ENCODE assay signal across 13 cellular contexts in genomic region chr3:97958796-97959195, GRCh38.
"Had no signal": no experiment of that assay in that cellular context is flagged by ENCODE, and none has a peak within 500 bp of the region (broad histone marks: within the 10 kb centered on the region; RNA-seq: fewer than 3 reads in every experiment).

No MANE protein-coding gene starts in this region.

- H3K9me3 ChIP-seq: heart left ventricle, right atrium auricular region, testis had no signal

- H3K4me1 ChIP-seq: right atrium auricular region, testis had no signal

- H3K4me3 Mint-ChIP-seq: activated B cell treated with CpG ODN at 0.5 μM for 24 hours; activated naive CD8-positive, alpha-beta T cell treated with anti-CD3 and anti-CD28 coated beads for 36 hours; activated T-helper 1 cell treated with anti-CD3 and anti-CD28 coated beads, Interleukin-12 subunit alpha, Interleukin-12 subunit beta, Interleukin-2, Interleukin-4 antibody, amounts not matched to agents 30 ng/mL and 10 ng/mL and 1 ng/mL, durations not matched to agents 14 hours and 24 hours and 36 hours; natural killer cell treated with Interleukin-12 subunit alpha and Interleukin-12 subunit beta and Interleukin-15 and Interleukin-18, amount 100 ng/mL, for 72 hours; stimulated activated naive CD8-positive, alpha-beta T cell treated with anti-CD3 and anti-CD28 coated beads, Interleukin-15, Interleukin-2, amounts not matched to agents 100 ng/mL and 50 ng/mL, for 24 hours; T-helper 17 cell had no signal

- H3K4me3 ChIP-seq: heart left ventricle, right atrium auricular region, testis had no signal

- H3K27me3 ChIP-seq: heart left ventricle, right atrium auricular region, testis had no signal

- DNase-seq: activated B cell treated with CpG ODN at 0.5 μM for 24 hours; activated CD4-positive, alpha-beta T cell treated with anti-CD3 and anti-CD28 coated beads for 48 hours; activated naive CD8-positive, alpha-beta T cell treated with anti-CD3 and anti-CD28 coated beads for 36 hours; foreskin melanocyte; heart left ventricle; posterior cingulate gyrus; T-helper 17 cell; testis had no signal

- H3K9me3 Mint-ChIP-seq: activated B cell treated with CpG ODN at 0.5 μM for 24 hours; activated naive CD8-positive, alpha-beta T cell treated with anti-CD3 and anti-CD28 coated beads for 36 hours; activated T-helper 1 cell treated with anti-CD3 and anti-CD28 coated beads, Interleukin-12 subunit alpha, Interleukin-12 subunit beta, Interleukin-2, Interleukin-4 antibody, amounts not matched to agents 30 ng/mL and 10 ng/mL and 1 ng/mL, durations not matched to agents 14 hours and 24 hours and 36 hours; natural killer cell treated with Interleukin-12 subunit alpha and Interleukin-12 subunit beta and Interleukin-15 and Interleukin-18, amount 100 ng/mL, for 72 hours; stimulated activated naive CD8-positive, alpha-beta T cell treated with anti-CD3 and anti-CD28 coated beads, Interleukin-15, Interleukin-2, amounts not matched to agents 100 ng/mL and 50 ng/mL, for 24 hours had no signal

- H3K27ac ChIP-seq: epithelial cell of prostate, heart left ventricle, right atrium auricular region, testis had no signal

- H3K27me3 Mint-ChIP-seq: activated B cell treated with CpG ODN at 0.5 μM for 24 hours; activated naive CD8-positive, alpha-beta T cell treated with anti-CD3 and anti-CD28 coated beads for 36 hours; natural killer cell treated with Interleukin-12 subunit alpha and Interleukin-12 subunit beta and Interleukin-15 and Interleukin-18, amount 100 ng/mL, for 72 hours; stimulated activated naive CD8-positive, alpha-beta T cell treated with anti-CD3 and anti-CD28 coated beads, Interleukin-15, Interleukin-2, amounts not matched to agents 100 ng/mL and 50 ng/mL, for 24 hours; T-helper 17 cell had no signal

- H3K27ac Mint-ChIP-seq: activated B cell treated with CpG ODN at 0.5 μM for 24 hours; activated naive CD8-positive, alpha-beta T cell treated with anti-CD3 and anti-CD28 coated beads for 36 hours; activated T-helper 1 cell treated with anti-CD3 and anti-CD28 coated beads, Interleukin-12 subunit alpha, Interleukin-12 subunit beta, Interleukin-2, Interleukin-4 antibody, amounts not matched to agents 30 ng/mL and 10 ng/mL and 1 ng/mL, durations not matched to agents 14 hours and 24 hours and 36 hours; natural killer cell treated with Interleukin-12 subunit alpha and Interleukin-12 subunit beta and Interleukin-15 and Interleukin-18, amount 100 ng/mL, for 72 hours; stimulated activated naive CD8-positive, alpha-beta T cell treated with anti-CD3 and anti-CD28 coated beads, Interleukin-15, Interleukin-2, amounts not matched to agents 100 ng/mL and 50 ng/mL, for 24 hours; T-helper 17 cell had no signal
